ENCODE assay signal across 18 cellular contexts in genomic region chr10:121436630-121437311, GRCh38.
DNase-seq lines count a peak whose midpoint lies in the region; ATAC-seq and TF ChIP-seq lines count a peak whose summit lies in the region.
"Had no signal": no experiment of that assay in that cellular context is flagged by ENCODE, and none has a peak within 500 bp of the region (broad histone marks: within the 10 kb centered on the region; RNA-seq: fewer than 3 reads in every experiment).

No MANE protein-coding gene starts in this region.

- no peak for DNase-seq in CD8-positive, alpha-beta T cell
- DNase-seq in T-helper 2 cell treated with Interferon-gamma antibody and Interleukin-4, amounts not matched to agents 5 μg/mL and 100 μg/mL, for 36 hours (ENCODE audit: low spot score) = no peak
- DNase-seq in Karpas-422 = no peak
- DNase-seq: activated CD8-positive, alpha-beta T cell treated with anti-CD3 and anti-CD28 coated beads for 36 hours; activated T-cell treated with anti-CD3 and anti-CD28 coated beads, Interleukin-2, amount 50 U/mL, for 48 hours; HCEC 1CT; MM.1S; naive B cell; NCI-H2029 treated with DMSO at 0.1 percent for 48 hours; stimulated activated CD4-positive, alpha-beta T cell treated with anti-CD3 and anti-CD28 coated beads, Interleukin-1b, Interleukin-23, amount 100 ng/mL, for 48 hours had no signal

- no peaks in the 10 kb centered on the region for H3K36me3 ChIP-seq in OCI-LY3 (replicated peaks; ENCODE audit: low read depth, low read length)
- no peaks in the 10 kb centered on the region for H3K36me3 ChIP-seq in ectodermal cell (ENCODE audit: control insufficient read depth, insufficient read depth, low read length)
- H3K36me3 ChIP-seq in muscle layer of colon (ENCODE audit: insufficient read depth, low read length) = no peaks in the 10 kb centered on the region
- no peaks in the 10 kb centered on the region for H3K36me3 ChIP-seq in CD8-positive, alpha-beta T cell (ENCODE audit: insufficient read depth, low read length)
- H3K36me3 ChIP-seq in Karpas-422 (ENCODE audit: insufficient read depth, low read length) = no peaks in the 10 kb centered on the region
- H3K36me3 ChIP-seq: BLaER1 treated with 17β-estradiol and CSF1 and Interleukin-3, amounts not matched to agents 10 nM and 100 nM had no signal

- no peaks in the 10 kb centered on the region for H3K9me3 ChIP-seq in OCI-LY3 (ENCODE audit: insufficient read depth, low read length)
- H3K9me3 ChIP-seq in ectodermal cell (ENCODE audit: control insufficient read depth, low read length) = no peaks in the 10 kb centered on the region
- H3K9me3 ChIP-seq in muscle layer of colon (ENCODE audit: low read length) = no peaks in the 10 kb centered on the region
- H3K9me3 ChIP-seq in CD8-positive, alpha-beta T cell (ENCODE audit: low read length) = no peaks in the 10 kb centered on the region
- no peaks in the 10 kb centered on the region for H3K9me3 ChIP-seq in Karpas-422 (ENCODE audit: low read length)
- H3K9me3 ChIP-seq: BLaER1 treated with 17β-estradiol and CSF1 and Interleukin-3, amounts not matched to agents 10 nM and 100 nM had no signal

- H3K27me3 Mint-ChIP-seq in CD8-positive, alpha-beta T cell (ENCODE audit: low read depth) = peaks cover 4% of the 10 kb centered on the region
- H3K27me3 Mint-ChIP-seq in T-helper 2 cell treated with Interferon-gamma antibody and Interleukin-4, amounts not matched to agents 5 μg/mL and 100 μg/mL, for 36 hours (ENCODE audit: low read depth) = no peaks in the 10 kb centered on the region
- H3K27me3 Mint-ChIP-seq: activated CD8-positive, alpha-beta T cell treated with anti-CD3 and anti-CD28 coated beads for 36 hours; activated naive CD8-positive, alpha-beta T cell; naive B cell had no signal

- H3K36me3 Mint-ChIP-seq in CD8-positive, alpha-beta T cell = no peaks in the 10 kb centered on the region
- no peaks in the 10 kb centered on the region for H3K36me3 Mint-ChIP-seq in T-helper 2 cell treated with Interferon-gamma antibody and Interleukin-4, amounts not matched to agents 5 μg/mL and 100 μg/mL, for 36 hours (ENCODE audit: low read depth)
- H3K36me3 Mint-ChIP-seq: activated naive CD8-positive, alpha-beta T cell; naive B cell had no signal

- POLR2A ChIA-PET in CD8-positive, alpha-beta T cell (lab: Charles Lee) = no interaction called here

- no peak overlapping the region for H3K27ac ChIP-seq in OCI-LY3 (ENCODE audit: low read length)
- H3K27ac ChIP-seq in ectodermal cell (ENCODE audit: insufficient read depth, low read depth, low read length, poor library complexity, severe bottlenecking) = peak overlapping the region; percentile 65
- peak overlapping the region; percentile 70 for H3K27ac ChIP-seq in muscle layer of colon (ENCODE audit: low read depth, low read length)
- peak overlapping the region; percentile 75 for H3K27ac ChIP-seq in temporal lobe (ENCODE audit: low read depth, low read length)
- H3K27ac ChIP-seq in CD8-positive, alpha-beta T cell (ENCODE audit: low read depth, low read length) = no peak overlapping the region
- no peak overlapping the region for H3K27ac ChIP-seq in Karpas-422 (ENCODE audit: low read length)
- H3K27ac ChIP-seq: BLaER1 treated with 17β-estradiol and CSF1 and Interleukin-3, amounts not matched to agents 10 nM and 100 nM; VCaP had no signal

- CTCF ChIA-PET in CD8-positive, alpha-beta T cell (lab: Charles Lee) = interaction anchor here (0.6 kb wide), 1 partner anchor 188 kb away, joined by 4 read pairs; no protein-coding TSS in a partner anchor

- H3K4me3 Mint-ChIP-seq in CD8-positive, alpha-beta T cell = no peak overlapping the region
- H3K4me3 Mint-ChIP-seq in T-helper 2 cell treated with Interferon-gamma antibody and Interleukin-4, amounts not matched to agents 5 μg/mL and 100 μg/mL, for 36 hours = no peak overlapping the region
- H3K4me3 Mint-ChIP-seq: activated CD8-positive, alpha-beta T cell treated with anti-CD3 and anti-CD28 coated beads for 36 hours; activated naive CD8-positive, alpha-beta T cell; naive B cell had no signal

- H3K27ac Mint-ChIP-seq in CD8-positive, alpha-beta T cell = no peak overlapping the region
- no peak overlapping the region for H3K27ac Mint-ChIP-seq in T-helper 2 cell treated with Interferon-gamma antibody and Interleukin-4, amounts not matched to agents 5 μg/mL and 100 μg/mL, for 36 hours
- H3K27ac Mint-ChIP-seq: activated CD8-positive, alpha-beta T cell treated with anti-CD3 and anti-CD28 coated beads for 36 hours; activated naive CD8-positive, alpha-beta T cell; naive B cell had no signal

- no peaks in the 10 kb centered on the region for H4K20me1 ChIP-seq in OCI-LY3 (ENCODE audit: insufficient read depth, low read length)
- no peaks in the 10 kb centered on the region for H4K20me1 ChIP-seq in Karpas-422 (ENCODE audit: insufficient read depth, low read depth, low read length)
- H4K20me1 ChIP-seq: BLaER1 treated with 17β-estradiol and CSF1 and Interleukin-3, amounts not matched to agents 10 nM and 100 nM had no signal

- H3K4me1 ChIP-seq in OCI-LY3 (ENCODE audit: low read length) (peaks cover 27% of the 10 kb centered on the region), ectodermal cell (ENCODE audit: control insufficient read depth, insufficient read depth, low read length) (peaks cover 50% of the 10 kb centered on the region), muscle layer of colon (ENCODE audit: insufficient read depth, low read length) (peaks cover 38% of the 10 kb centered on the region), Karpas-422 (ENCODE audit: low read length) (no peaks in the 10 kb centered on the region)
- no peaks in the 10 kb centered on the region for H3K4me1 ChIP-seq in CD8-positive, alpha-beta T cell (ENCODE audit: insufficient read depth, low read length)

- TF ChIP-seq CTCF in OCI-LY3 (IDR thresholded peaks at IDR 0.05; ENCODE audit: low read depth, low read length) = no peak
- no peak for TF ChIP-seq CTCF in CD8-positive, alpha-beta T cell (IDR thresholded peaks at IDR 0.05)

- H3K9ac ChIP-seq in OCI-LY3 (ENCODE audit: low read length) (no peak overlapping the region), muscle layer of colon (ENCODE audit: low read length) (no peak overlapping the region), Karpas-422 (ENCODE audit: low read length) (no peak overlapping the region)
- H3K9ac ChIP-seq: BLaER1 treated with 17β-estradiol and CSF1 and Interleukin-3, amounts not matched to agents 10 nM and 100 nM had no signal

- no peaks in the 10 kb centered on the region for H3K9me2 ChIP-seq in Karpas-422 (replicated peaks; ENCODE audit: insufficient read depth, low read length)

- H3K4me1 Mint-ChIP-seq in CD8-positive, alpha-beta T cell (ENCODE audit: low read depth) = no peaks in the 10 kb centered on the region
- no peaks in the 10 kb centered on the region for H3K4me1 Mint-ChIP-seq in T-helper 2 cell treated with Interferon-gamma antibody and Interleukin-4, amounts not matched to agents 5 μg/mL and 100 μg/mL, for 36 hours (ENCODE audit: low read depth)
- H3K4me1 Mint-ChIP-seq: naive B cell had no signal

- H3K4me3 ChIP-seq in OCI-LY3 (ENCODE audit: low read length) (no peak overlapping the region), ectodermal cell (ENCODE audit: insufficient read depth, low read depth, low read length) (no peak overlapping the region), muscle layer of colon (ENCODE audit: low read depth in 1 of 2, low read length in 2 of 2) (no peak overlapping the region), Karpas-422 (ENCODE audit: low read length) (no peak overlapping the region)
- H3K4me3 ChIP-seq in CD8-positive, alpha-beta T cell (ENCODE audit: low read depth, low read length) = no peak overlapping the region
- H3K4me3 ChIP-seq: BLaER1 treated with 17β-estradiol and CSF1 and Interleukin-3, amounts not matched to agents 10 nM and 100 nM had no signal

- peak overlapping the region; percentile 54; the same call in 1 of the 2 replicates for H2AFZ ChIP-seq in OCI-LY3 (ENCODE audit: low read depth, low read length)
- H2AFZ ChIP-seq in Karpas-422 (ENCODE audit: low read length) = no peak overlapping the region

- no peaks in the 10 kb centered on the region for H3K27me3 ChIP-seq in OCI-LY3 (ENCODE audit: low read depth, low read length)
- H3K27me3 ChIP-seq in ectodermal cell (ENCODE audit: control insufficient read depth, insufficient read depth, low read length, poor library complexity, severe bottlenecking) = no peaks in the 10 kb centered on the region
- H3K27me3 ChIP-seq in muscle layer of colon (ENCODE audit: control insufficient read depth in 1 of 2, insufficient read depth in 2 of 2, low read length in 2 of 2) = no peaks in the 10 kb centered on the region
- no peaks in the 10 kb centered on the region for H3K27me3 ChIP-seq in CD8-positive, alpha-beta T cell (ENCODE audit: insufficient read depth, low read length)
- H3K27me3 ChIP-seq in Karpas-422 (ENCODE audit: low read length) = no peaks in the 10 kb centered on the region
- H3K27me3 ChIP-seq: BLaER1 treated with 17β-estradiol and CSF1 and Interleukin-3, amounts not matched to agents 10 nM and 100 nM had no signal

- H3K9me3 Mint-ChIP-seq in CD8-positive, alpha-beta T cell = no peaks in the 10 kb centered on the region
- no peaks in the 10 kb centered on the region for H3K9me3 Mint-ChIP-seq in T-helper 2 cell treated with Interferon-gamma antibody and Interleukin-4, amounts not matched to agents 5 μg/mL and 100 μg/mL, for 36 hours

- no peak for ATAC-seq in CD8-positive, alpha-beta T cell
- ATAC-seq: activated CD8-positive, alpha-beta T cell treated with anti-CD3 and anti-CD28 coated beads for 36 hours; left lobe of liver had no signal

- intact Hi-C loops in CD8-positive, alpha-beta T cell (cut with DNase I, micrococcal nuclease) = no loop called here

- H3K4me2 ChIP-seq in OCI-LY3 (ENCODE audit: low read length) (no peak overlapping the region), Karpas-422 (ENCODE audit: low read depth, low read length, poor library complexity, severe bottlenecking) (no peak overlapping the region)

- 40 to 45% methylated on average over 5 of the region's 5 CpGs for WGBS in ectodermal cell, 2 experiments

- H3K79me2 ChIP-seq in OCI-LY3 (ENCODE audit: low read length) = no peaks in the 10 kb centered on the region
- H3K79me2 ChIP-seq in Karpas-422 (ENCODE audit: low read length) = no peaks in the 10 kb centered on the region

Comparison
In these comparisons a context has a peak if more than half of its experiments do, and no peak if none do; other contexts are left out.
1. H3K27ac ChIP-seq: peak in ectodermal cell (single experiment), muscle layer of colon (single experiment) and temporal lobe (single experiment); none in OCI-LY3 (single experiment), CD8-positive, alpha-beta T cell (single experiment) and Karpas-422 (single experiment).